Comparison of ENCODE assay signal across 28 cellular contexts in the genomic region with DNA sequence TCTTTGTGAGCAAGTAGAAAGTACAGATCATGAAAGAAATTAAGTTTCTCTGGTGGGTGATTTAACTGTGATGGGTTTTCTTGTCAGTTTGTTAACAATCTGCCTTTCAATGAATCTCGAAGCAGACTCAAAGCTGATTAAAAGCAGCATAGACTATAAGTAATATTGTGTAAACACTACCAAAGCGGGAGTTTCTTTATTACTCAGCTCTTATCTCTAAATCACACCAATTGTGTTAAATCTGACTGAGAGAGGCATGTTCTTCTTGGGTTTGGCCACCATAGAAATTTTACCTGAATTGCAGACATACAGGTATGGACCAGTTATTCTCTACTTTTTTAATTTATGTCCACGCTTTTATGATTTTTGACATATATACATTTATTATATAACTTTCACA.
"Had no signal": no experiment of that assay in that cellular context is flagged by ENCODE, and none has a peak within 500 bp of the region (broad histone marks: within the 10 kb centered on the region; RNA-seq: fewer than 3 reads in every experiment).

No MANE protein-coding gene starts in this region.

- H3K27me3 ChIP-seq: cardiac muscle cell, suprapubic skin, transverse colon had no signal

- H3K27me3 Mint-ChIP-seq: activated naive CD8-positive, alpha-beta T cell treated with anti-CD3 and anti-CD28 coated beads for 36 hours; stimulated activated naive CD8-positive, alpha-beta T cell treated with anti-CD3 and anti-CD28 coated beads, Interleukin-15, amount 100 ng/mL, for 72 hours had no signal

- H3K27ac ChIP-seq: cardiac muscle cell, epithelial cell of prostate, gastroesophageal sphincter, suprapubic skin, transverse colon had no signal

- H3K9me3 Mint-ChIP-seq: activated naive CD8-positive, alpha-beta T cell treated with anti-CD3 and anti-CD28 coated beads for 36 hours; activated T-helper 2 cell treated with anti-CD3 and anti-CD28 coated beads, Interferon-gamma antibody, Interleukin-2, Interleukin-4, amounts not matched to agents 10 μg/mL and 5 μg/mL and 100 μg/mL, durations not matched to agents 14 hours and 24 hours and 36 hours had no signal

- DNase-seq: activated CD4-positive, alpha-beta T cell treated with anti-CD3 and anti-CD28 coated beads for 4 hours; activated CD4-positive, alpha-beta T cell treated with anti-CD3 and anti-CD28 coated beads, Interleukin-2, amount 50 U/mL, for 48 hours; activated CD4-positive, CD25-positive, alpha-beta regulatory T cell; activated CD8-positive, alpha-beta memory T cell treated with anti-CD3 and anti-CD28 coated beads, Interleukin-2, amount 50 U/mL, for 48 hours; activated naive CD4-positive, alpha-beta T cell treated with Interleukin-2 at 50 U/mL for 16 hours; activated naive CD8-positive, alpha-beta T cell treated with anti-CD3 and anti-CD28 coated beads for 36 hours; activated T-cell treated with anti-CD3 and anti-CD28 coated beads, Interleukin-2, amount 50 U/mL, for 4 hours; amniotic stem cell; cortex of kidney; endodermal cell; head of caudate nucleus; hypothalamus; left cardiac atrium; naive B cell; occipital lobe; posterior cingulate gyrus; small intestine; stimulated activated CD4-positive, alpha-beta T cell treated with anti-CD3 and anti-CD28 coated beads, Interleukin-2, amount 100 ng/mL, for 24 hours; stimulated activated naive CD8-positive, alpha-beta T cell treated with anti-CD3 and anti-CD28 coated beads, Interleukin-15, amount 100 ng/mL, for 72 hours; transverse colon had no signal

- H3K36me3 Mint-ChIP-seq: activated naive CD8-positive, alpha-beta T cell treated with anti-CD3 and anti-CD28 coated beads for 36 hours; naive B cell; stimulated activated effector memory CD8-positive, alpha-beta T cell treated with anti-CD3 and anti-CD28 coated beads, Interleukin-12 subunit alpha, Interleukin-12 subunit beta, amount 100 ng/mL, for 72 hours had no signal

- H3K4me3 ChIP-seq: cardiac muscle cell, gastroesophageal sphincter, suprapubic skin, transverse colon had no signal

- H3K36me3 ChIP-seq: cardiac muscle cell, gastroesophageal sphincter, suprapubic skin, transverse colon had no signal

- H3K4me3 Mint-ChIP-seq: activated naive CD8-positive, alpha-beta T cell treated with anti-CD3 and anti-CD28 coated beads for 36 hours; activated T-cell treated with anti-CD3 and anti-CD28 coated beads, Interleukin-2, amount 50 U/mL, for 4 hours; endodermal cell; naive B cell; stimulated activated effector memory CD8-positive, alpha-beta T cell treated with anti-CD3 and anti-CD28 coated beads, Interleukin-12 subunit alpha, Interleukin-12 subunit beta, amount 100 ng/mL, for 72 hours; stimulated activated naive CD8-positive, alpha-beta T cell treated with anti-CD3 and anti-CD28 coated beads, Interleukin-15, amount 100 ng/mL, for 72 hours had no signal

- FAIRE-seq: islet of Langerhans, small intestine, urothelium cell line had no signal

- H3K27ac Mint-ChIP-seq: activated naive CD8-positive, alpha-beta T cell treated with anti-CD3 and anti-CD28 coated beads for 36 hours; activated T-helper 2 cell treated with anti-CD3 and anti-CD28 coated beads, Interferon-gamma antibody, Interleukin-2, Interleukin-4, amounts not matched to agents 10 μg/mL and 5 μg/mL and 100 μg/mL, durations not matched to agents 14 hours and 24 hours and 36 hours; endodermal cell; naive B cell; stimulated activated effector memory CD8-positive, alpha-beta T cell treated with anti-CD3 and anti-CD28 coated beads, Interleukin-12 subunit alpha, Interleukin-12 subunit beta, amount 100 ng/mL, for 72 hours; stimulated activated naive CD8-positive, alpha-beta T cell treated with anti-CD3 and anti-CD28 coated beads, Interleukin-15, amount 100 ng/mL, for 72 hours had no signal

- H3K9me3 ChIP-seq: suprapubic skin, transverse colon had no signal

- H3K4me1 ChIP-seq: gastroesophageal sphincter, suprapubic skin, transverse colon had no signal

- H3K4me1 Mint-ChIP-seq: activated naive CD8-positive, alpha-beta T cell treated with anti-CD3 and anti-CD28 coated beads for 36 hours; naive B cell; stimulated activated effector memory CD8-positive, alpha-beta T cell treated with anti-CD3 and anti-CD28 coated beads, Interleukin-12 subunit alpha, Interleukin-12 subunit beta, amount 100 ng/mL, for 72 hours; stimulated activated naive CD8-positive, alpha-beta T cell treated with anti-CD3 and anti-CD28 coated beads, Interleukin-15, amount 100 ng/mL, for 72 hours had no signal
